8 cellular contexts compared by ENCODE assay signal in genomic region chr19:48991823-48992570, GRCh38. TPM values are rescaled to one million over a fixed set of nuclear protein-coding genes. Genes with fewer than 3 reads are reported as not detected.
DNase-seq lines count a peak whose midpoint lies in the region; ATAC-seq and TF ChIP-seq lines count a peak whose summit lies in the region.

No MANE protein-coding gene starts in this region.

- H3K27me3 ChIP-seq in CD4-positive, alpha-beta memory T cell (ENCODE audit: insufficient read depth, low read length): no peaks in the 10 kb centered on the region
- no peaks in the 10 kb centered on the region for H3K27me3 ChIP-seq in HUES6 (ENCODE audit: control insufficient read depth, insufficient read depth, low read length)

- CTCF ChIA-PET in CD4-positive, alpha-beta memory T cell (lab: Charles Lee; ENCODE audit: partially characterized antibody): interaction anchor here (0.7 to 2.4 kb wide), 12 partner anchors 8 to 253 kb away, joined by 3 to 21 read pairs (median 5); partner anchors contain the start of genes BAX and NUCB1

- no peaks in the 10 kb centered on the region for H3K9me3 Mint-ChIP-seq in CD4-positive, alpha-beta memory T cell
- H3K9me3 Mint-ChIP-seq in activated T-helper 1 cell treated with anti-CD3 and anti-CD28 coated beads, Interleukin-12 subunit alpha, Interleukin-12 subunit beta, Interleukin-2, Interleukin-4 antibody, amounts not matched to agents 30 ng/mL and 10 ng/mL and 1 ng/mL, durations not matched to agents 14 hours and 24 hours and 36 hours: no peaks in the 10 kb centered on the region
- peaks cover 14% of the 10 kb centered on the region for H3K9me3 Mint-ChIP-seq in glutamatergic neuron (ENCODE audit: unreplicated experiment)

- peaks cover 24 to 49% (median 32%) of the 10 kb centered on the region in 4 donors for H3K4me1 Mint-ChIP-seq in CD4-positive, alpha-beta memory T cell
- H3K4me1 Mint-ChIP-seq in activated T-helper 1 cell treated with anti-CD3 and anti-CD28 coated beads, Interleukin-12 subunit alpha, Interleukin-12 subunit beta, Interleukin-2, Interleukin-4 antibody, amounts not matched to agents 30 ng/mL and 10 ng/mL and 1 ng/mL, durations not matched to agents 14 hours and 24 hours and 36 hours (ENCODE audit: low read depth): peaks cover 43% of the 10 kb centered on the region
- H3K4me1 Mint-ChIP-seq in glutamatergic neuron (ENCODE audit: low read depth, unreplicated experiment): peaks cover 21% of the 10 kb centered on the region

- POLR2A ChIA-PET in CD4-positive, alpha-beta memory T cell (lab: Charles Lee; ENCODE audit: partially characterized antibody): interaction anchor here (0.8 to 4.1 kb wide), 12 partner anchors 9 to 347 kb away, joined by 3 to 68 read pairs (median 10); partner anchors contain the start of genes BAX, DHDH, FTL and LHB

- H3K27ac ChIP-seq in CD4-positive, alpha-beta memory T cell (ENCODE audit: low read depth, low read length): peak overlapping the region; percentile 82
- peak overlapping the region; percentile 49; the same call in 1 of the 2 replicates for H3K27ac ChIP-seq in HUES6 (ENCODE audit: low read depth, low read length)

- peak overlapping the region; percentile 91 to 98 for H3K4me3 ChIP-seq in CD4-positive, alpha-beta memory T cell (ENCODE audit: low read length in 2 of 2)
- H3K4me3 ChIP-seq in HUES6 (ENCODE audit: low read depth, low read length): peak overlapping the region; percentile 98

- H3K4me1 ChIP-seq in CD4-positive, alpha-beta memory T cell (ENCODE audit: insufficient read depth, low read length): peaks cover 30% of the 10 kb centered on the region
- peaks cover 16% of the 10 kb centered on the region; the same call in 1 of the 2 replicates for H3K4me1 ChIP-seq in HUES6 (ENCODE audit: control insufficient read depth, insufficient read depth, low read length)

- TF ChIP-seq CTCF in glutamatergic neuron (IDR thresholded peaks at IDR 0.05; ENCODE audit: partially characterized antibody, unreplicated experiment): no peak
- TF ChIP-seq CTCF in omental fat pad (IDR thresholded peaks at IDR 0.05): no peak

- peak overlapping the region; percentile 90 to 98 (median 96) for H3K4me3 Mint-ChIP-seq in CD4-positive, alpha-beta memory T cell
- peak overlapping the region; percentile 94 for H3K4me3 Mint-ChIP-seq in activated T-helper 1 cell treated with anti-CD3 and anti-CD28 coated beads, Interleukin-12 subunit alpha, Interleukin-12 subunit beta, Interleukin-2, Interleukin-4 antibody, amounts not matched to agents 30 ng/mL and 10 ng/mL and 1 ng/mL, durations not matched to agents 14 hours and 24 hours and 36 hours
- peak overlapping the region; percentile 100 for H3K4me3 Mint-ChIP-seq in glutamatergic neuron (ENCODE audit: unreplicated experiment)

- peak; percentile 45 for ATAC-seq in omental fat pad (ENCODE audit: low FRiP score)
- no peak for ATAC-seq in GM21619 (IDR thresholded peaks at IDR 0.05; ENCODE audit: unreplicated experiment)

- no peak for DNase-seq in CD4-positive, alpha-beta memory T cell
- DNase-seq in activated T-helper 1 cell treated with anti-CD3 and anti-CD28 coated beads, Interleukin-12 subunit alpha, Interleukin-12 subunit beta, Interleukin-2, Interleukin-4 antibody, amounts not matched to agents 30 ng/mL and 10 ng/mL and 1 ng/mL, durations not matched to agents 14 hours and 24 hours and 36 hours (ENCODE audit: low spot score): no peak
- DNase-seq in glutamatergic neuron (no peak), omental fat pad (ENCODE audit: low spot score) (peak; percentile 42), NCI-H2029 treated with DMSO at 0.1 percent for 48 hours (lab: John Stamatoyannopoulos, UW) (no peak), DMS79 (lab: John Stamatoyannopoulos, UW) (no peak)

- peaks cover 4 to 26% of the 10 kb centered on the region in 2 donors for H3K36me3 Mint-ChIP-seq in CD4-positive, alpha-beta memory T cell
- peaks cover 25% of the 10 kb centered on the region for H3K36me3 Mint-ChIP-seq in activated T-helper 1 cell treated with anti-CD3 and anti-CD28 coated beads, Interleukin-12 subunit alpha, Interleukin-12 subunit beta, Interleukin-2, Interleukin-4 antibody, amounts not matched to agents 30 ng/mL and 10 ng/mL and 1 ng/mL, durations not matched to agents 14 hours and 24 hours and 36 hours (ENCODE audit: low read depth)
- H3K36me3 Mint-ChIP-seq in glutamatergic neuron (ENCODE audit: unreplicated experiment): no peaks in the 10 kb centered on the region

- intact Hi-C loops in CD4-positive, alpha-beta memory T cell (cut with micrococcal nuclease): loop anchor here (2.0 to 10.0 kb wide), 6 partner anchors 63 to 649 kb away; partner anchors contain the start of genes C19orf73, CGB7, DBP and PPFIA3
- intact Hi-C loops in activated T-helper 1 cell treated with anti-CD3 and anti-CD28 coated beads, Interleukin-12 subunit alpha, Interleukin-12 subunit beta, Interleukin-2, Interleukin-4 antibody, amounts not matched to agents 30 ng/mL and 10 ng/mL and 1 ng/mL, durations not matched to agents 14 hours and 24 hours and 36 hours (cut with micrococcal nuclease): loop anchor here (2.0 to 5.0 kb wide), 7 partner anchors 40 to 665 kb away; partner anchors contain the start of genes C19orf73, CGB2, DBP and EMP3

- no peaks in the 10 kb centered on the region for H3K9me3 ChIP-seq in CD4-positive, alpha-beta memory T cell (ENCODE audit: control insufficient read depth in 1 of 2, low read length in 2 of 2)
- no peaks in the 10 kb centered on the region for H3K9me3 ChIP-seq in HUES6 (ENCODE audit: control insufficient read depth, insufficient read depth, low read depth, low read length)

- H3K36me3 ChIP-seq in CD4-positive, alpha-beta memory T cell (ENCODE audit: insufficient read depth, low read length): no peaks in the 10 kb centered on the region
- H3K36me3 ChIP-seq in HUES6 (ENCODE audit: control insufficient read depth, insufficient read depth, low read length): peaks cover 28% of the 10 kb centered on the region

- peak overlapping the region; percentile 81 for H3K9ac ChIP-seq in HUES6 (ENCODE audit: low read length)

- no peaks in the 10 kb centered on the region for H3K27me3 Mint-ChIP-seq in CD4-positive, alpha-beta memory T cell
- H3K27me3 Mint-ChIP-seq in activated T-helper 1 cell treated with anti-CD3 and anti-CD28 coated beads, Interleukin-12 subunit alpha, Interleukin-12 subunit beta, Interleukin-2, Interleukin-4 antibody, amounts not matched to agents 30 ng/mL and 10 ng/mL and 1 ng/mL, durations not matched to agents 14 hours and 24 hours and 36 hours (ENCODE audit: insufficient read depth): no peaks in the 10 kb centered on the region
- no peaks in the 10 kb centered on the region for H3K27me3 Mint-ChIP-seq in glutamatergic neuron (ENCODE audit: unreplicated experiment)

- H3K27ac Mint-ChIP-seq in CD4-positive, alpha-beta memory T cell: peak overlapping the region; percentile 84 to 99 (median 95)
- H3K27ac Mint-ChIP-seq in activated T-helper 1 cell treated with anti-CD3 and anti-CD28 coated beads, Interleukin-12 subunit alpha, Interleukin-12 subunit beta, Interleukin-2, Interleukin-4 antibody, amounts not matched to agents 30 ng/mL and 10 ng/mL and 1 ng/mL, durations not matched to agents 14 hours and 24 hours and 36 hours: peak overlapping the region; percentile 96
- H3K27ac Mint-ChIP-seq in glutamatergic neuron (ENCODE audit: unreplicated experiment): peak overlapping the region; percentile 93

RNA-seq across cellular contexts. Expression of gene GYS1, which starts 1.1 kb away (rescaled TPM):
- total RNA-seq in CD4-positive, alpha-beta memory T cell: 10 to 100 TPM; 56.2 to 56.4 TPM
- 10 to 100 TPM; 30.6 to 31.4 TPM for polyA plus RNA-seq in CD4-positive, alpha-beta memory T cell
- total RNA-seq in activated T-helper 1 cell treated with anti-CD3 and anti-CD28 coated beads, Interleukin-12 subunit alpha, Interleukin-12 subunit beta, Interleukin-2, Interleukin-4 antibody, amounts not matched to agents 30 ng/mL and 10 ng/mL and 1 ng/mL, durations not matched to agents 14 hours and 24 hours and 36 hours: 71.2 and 77.1 TPM in 2 replicates
- 69.0 TPM for total RNA-seq in glutamatergic neuron (ENCODE audit: unreplicated experiment)
- total RNA-seq in omental fat pad: 10 to 100 TPM; 34.3 to 41.0 (median 38.8) TPM

RNA-seq across cellular contexts. Expression of gene RUVBL2, which starts 1.7 kb away (rescaled TPM):
- 10 to 100 TPM; 27.9 to 28.5 TPM for total RNA-seq in CD4-positive, alpha-beta memory T cell
- 10 to 100 TPM; 48.6 to 51.9 TPM for polyA plus RNA-seq in CD4-positive, alpha-beta memory T cell
- 172 and 175 TPM in 2 replicates for total RNA-seq in activated T-helper 1 cell treated with anti-CD3 and anti-CD28 coated beads, Interleukin-12 subunit alpha, Interleukin-12 subunit beta, Interleukin-2, Interleukin-4 antibody, amounts not matched to agents 30 ng/mL and 10 ng/mL and 1 ng/mL, durations not matched to agents 14 hours and 24 hours and 36 hours
- total RNA-seq in glutamatergic neuron (ENCODE audit: unreplicated experiment) (60.9 TPM), omental fat pad (10 to 100 TPM; 66.3 to 83.9 (median 72.4) TPM)

RNA-seq across cellular contexts. Expression of gene LHB, which starts 24.9 kb away (rescaled TPM):
- total RNA-seq in CD4-positive, alpha-beta memory T cell: not detected
- polyA plus RNA-seq in CD4-positive, alpha-beta memory T cell: under 1 TPM in 1 of 2 donors, not detected in 1; 0.49 TPM
- total RNA-seq in activated T-helper 1 cell treated with anti-CD3 and anti-CD28 coated beads, Interleukin-12 subunit alpha, Interleukin-12 subunit beta, Interleukin-2, Interleukin-4 antibody, amounts not matched to agents 30 ng/mL and 10 ng/mL and 1 ng/mL, durations not matched to agents 14 hours and 24 hours and 36 hours: not detected in 2 replicates
- total RNA-seq in glutamatergic neuron (ENCODE audit: unreplicated experiment): not detected
- not detected for total RNA-seq in omental fat pad

RNA-seq across cellular contexts. Expression of gene FTL, which starts 26.9 kb away (rescaled TPM):
- 1,000 to 10,000 TPM; 1,304 to 1,371 TPM for total RNA-seq in CD4-positive, alpha-beta memory T cell
- 1,000 to 10,000 TPM; 3,537 to 4,474 TPM for polyA plus RNA-seq in CD4-positive, alpha-beta memory T cell
- 651 and 662 TPM in 2 replicates for total RNA-seq in activated T-helper 1 cell treated with anti-CD3 and anti-CD28 coated beads, Interleukin-12 subunit alpha, Interleukin-12 subunit beta, Interleukin-2, Interleukin-4 antibody, amounts not matched to agents 30 ng/mL and 10 ng/mL and 1 ng/mL, durations not matched to agents 14 hours and 24 hours and 36 hours
- total RNA-seq in glutamatergic neuron (ENCODE audit: unreplicated experiment) (875 TPM), omental fat pad (1,000 to 10,000 TPM; 6,104 to 9,580 (median 8,850) TPM)

RNA-seq across cellular contexts. Expression of gene CGB3, which starts 32.1 kb away (rescaled TPM):
- not detected for total RNA-seq in CD4-positive, alpha-beta memory T cell
- polyA plus RNA-seq in CD4-positive, alpha-beta memory T cell: not detected
- not detected in 2 replicates for total RNA-seq in activated T-helper 1 cell treated with anti-CD3 and anti-CD28 coated beads, Interleukin-12 subunit alpha, Interleukin-12 subunit beta, Interleukin-2, Interleukin-4 antibody, amounts not matched to agents 30 ng/mL and 10 ng/mL and 1 ng/mL, durations not matched to agents 14 hours and 24 hours and 36 hours
- total RNA-seq in glutamatergic neuron (ENCODE audit: unreplicated experiment) (not detected), omental fat pad (not detected)
